Comparison of ENCODE assay signal across 30 cellular contexts in genomic region chr4:124958812-124959211, GRCh38.
"Had no signal": no experiment of that assay in that cellular context is flagged by ENCODE, and none has a peak within 500 bp of the region (broad histone marks: within the 10 kb centered on the region; RNA-seq: fewer than 3 reads in every experiment).

No MANE protein-coding gene starts in this region.

- H3K4me3 ChIP-seq: SJCRH30 had no signal

- H3K27me3 Mint-ChIP-seq: activated CD4-positive, alpha-beta memory T cell treated with anti-CD3 and anti-CD28 coated beads for 36 hours; activated CD4-positive, alpha-beta T cell treated with anti-CD3 and anti-CD28 coated beads, Interleukin-2, amount 10 ng/mL, durations not matched to agents 7 days and 5 days; activated naive CD8-positive, alpha-beta T cell treated with anti-CD3 and anti-CD28 coated beads, Interleukin-2, amount 50 U/mL, for 24 hours; T-helper 17 cell had no signal

- H3K9ac ChIP-seq: KMS-11 had no signal

- H3K27ac Mint-ChIP-seq: activated CD4-positive, alpha-beta memory T cell treated with anti-CD3 and anti-CD28 coated beads for 36 hours; activated CD4-positive, alpha-beta T cell treated with anti-CD3 and anti-CD28 coated beads, Interleukin-2, amount 10 ng/mL, durations not matched to agents 7 days and 5 days; activated naive CD4-positive, alpha-beta T cell treated with anti-CD3 and anti-CD28 coated beads, Interleukin-2, amount 50 U/mL, for 72 hours; activated naive CD8-positive, alpha-beta T cell treated with anti-CD3 and anti-CD28 coated beads, Interleukin-2, amount 50 U/mL, for 24 hours; brain; T-helper 17 cell; WTC11 had no signal

- H3K4me2 ChIP-seq: KMS-11 had no signal

- H3K27me3 ChIP-seq: SJCRH30 had no signal

- FAIRE-seq: astrocyte had no signal

- H3K36me3 Mint-ChIP-seq: activated CD4-positive, alpha-beta memory T cell treated with anti-CD3 and anti-CD28 coated beads for 36 hours had no signal

- H3K4me1 ChIP-seq: SJCRH30 had no signal

- H3K27ac ChIP-seq: KMS-11, RWPE1, SJCRH30 had no signal

- H3K9me3 ChIP-seq: SJCRH30 had no signal

- DNase-seq: activated CD4-positive, alpha-beta memory T cell treated with anti-CD3 and anti-CD28 coated beads for 36 hours; activated CD4-positive, alpha-beta T cell treated with anti-CD3 and anti-CD28 coated beads, Interleukin-2, amount 10 ng/mL, durations not matched to agents 7 days and 5 days; activated CD8-positive, alpha-beta memory T cell treated with anti-CD3 and anti-CD28 coated beads for 24 hours; activated effector memory CD4-positive, alpha-beta T cell treated with anti-CD3 and anti-CD28 coated beads, Interleukin-2, amount 50 U/mL, for 16 hours; activated naive CD4-positive, alpha-beta T cell treated with Interleukin-2 at 50 U/mL for 16 hours; activated naive CD8-positive, alpha-beta T cell treated with anti-CD3 and anti-CD28 coated beads, Interleukin-2, amount 50 U/mL, for 24 hours; activated T-cell treated with anti-CD3 and anti-CD28 coated beads, Interleukin-2, amount 50 U/mL, for 4 hours; amygdala; cerebellar nuclear complex; MV-4-11; NCI-H1092 treated with DMSO at 0.1 percent for 48 hours; NCI-H1436; NCI-H187; NCI-H2081; NCI-H2171; NCI-H2227 treated with DMSO at 0.1 percent for 48 hours; NCI-H526; NCI-H774; OCI-M1; Right ventricle myocardium superior; SJCRH30; T-helper 17 cell; T-helper 9 cell had no signal

- H3K4me3 Mint-ChIP-seq: activated CD4-positive, alpha-beta memory T cell treated with anti-CD3 and anti-CD28 coated beads for 36 hours; activated CD4-positive, alpha-beta T cell treated with anti-CD3 and anti-CD28 coated beads, Interleukin-2, amount 10 ng/mL, durations not matched to agents 7 days and 5 days; activated naive CD8-positive, alpha-beta T cell treated with anti-CD3 and anti-CD28 coated beads, Interleukin-2, amount 50 U/mL, for 24 hours; activated T-cell treated with anti-CD3 and anti-CD28 coated beads, Interleukin-2, amount 50 U/mL, for 4 hours; brain; T-helper 17 cell; WTC11 had no signal

- H3K4me1 Mint-ChIP-seq: activated CD4-positive, alpha-beta T cell treated with anti-CD3 and anti-CD28 coated beads, Interleukin-2, amount 10 ng/mL, durations not matched to agents 7 days and 5 days; activated naive CD8-positive, alpha-beta T cell treated with anti-CD3 and anti-CD28 coated beads, Interleukin-2, amount 50 U/mL, for 24 hours; T-helper 17 cell had no signal

- ATAC-seq: activated naive CD4-positive, alpha-beta T cell treated with anti-CD3 and anti-CD28 coated beads, Interleukin-2, amount 50 U/mL, for 72 hours; activated naive CD8-positive, alpha-beta T cell treated with anti-CD3 and anti-CD28 coated beads, Interleukin-2, amount 50 U/mL, for 24 hours; activated T-cell treated with anti-CD3 and anti-CD28 coated beads, Interleukin-2, amount 50 U/mL, for 4 hours; Panc1; T-helper 17 cell; WTC11 had no signal

- H3K36me3 ChIP-seq: SJCRH30 had no signal
